Comparison of ENCODE assay signal across 15 cellular contexts in the genomic region with DNA sequence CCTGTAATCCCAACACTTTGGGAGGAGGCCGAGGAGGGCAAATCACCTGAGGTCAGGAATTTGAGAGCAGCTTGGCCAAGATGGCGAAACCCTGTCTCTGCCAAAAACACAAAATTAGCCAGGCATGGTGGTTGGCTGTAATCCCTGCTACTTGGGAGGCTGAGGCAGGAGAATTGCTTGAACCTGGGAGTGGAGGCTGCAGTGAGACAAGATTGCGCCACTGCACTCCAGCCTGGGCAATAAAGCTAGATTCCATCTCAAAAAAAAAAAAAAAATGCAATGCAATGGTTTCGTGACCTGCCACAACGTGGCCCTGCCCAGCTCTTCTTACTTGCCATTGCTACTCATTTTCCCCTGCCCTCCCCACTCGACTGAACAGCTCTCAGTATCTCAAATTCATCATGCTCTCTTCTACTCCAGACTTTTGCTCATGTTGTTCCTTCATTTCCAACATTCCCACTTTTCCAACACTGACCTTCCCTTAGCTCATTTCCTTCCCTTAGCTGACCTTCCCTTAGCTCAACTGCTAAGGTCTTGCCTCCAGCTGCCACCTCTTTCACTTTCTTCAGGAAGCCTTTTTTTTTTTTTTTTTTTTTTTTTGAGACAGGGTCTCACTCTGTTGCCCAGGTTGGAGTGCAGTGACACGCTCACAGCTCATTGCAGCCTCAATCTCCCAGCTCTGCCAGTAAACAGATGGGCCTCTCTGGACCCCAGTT. TPM values are rescaled to one million over a fixed set of nuclear protein-coding genes. Genes with fewer than 3 reads are reported as not detected.
DNase-seq lines count a peak whose midpoint lies in the region; ATAC-seq, FAIRE-seq and TF ChIP-seq lines count a peak whose summit lies in the region.
"Had no signal": no experiment of that assay in that cellular context is flagged by ENCODE, and none has a peak within 500 bp of the region (broad histone marks: within the 10 kb centered on the region; RNA-seq: fewer than 3 reads in every experiment).

No MANE protein-coding gene starts in this region.

- H3K23me2 ChIP-seq in H1 (ENCODE audit: low read depth, low read length): peaks cover 5% of the 10 kb centered on the region

- H3K36me3 ChIP-seq in Caco-2 (ENCODE audit: control insufficient read depth, insufficient read depth, low read length): no peaks in the 10 kb centered on the region
- peaks cover 0 to 2% (median 0%) of the 10 kb centered on the region in 4 experiments; a peak in 2 of 8 replicates for H3K36me3 ChIP-seq in H1 (ENCODE audit: control insufficient read depth in 2 of 4, insufficient read depth in 4 of 4, low read length in 3 of 4)
- no peaks in the 10 kb centered on the region for H3K36me3 ChIP-seq in Peyer's patch
- no peaks in the 10 kb centered on the region for H3K36me3 ChIP-seq in sigmoid colon
- no peaks in the 10 kb centered on the region for H3K36me3 ChIP-seq in PC-3 (ENCODE audit: low read depth, low read length)
- H3K36me3 ChIP-seq: BE2C had no signal

- H3K23ac ChIP-seq in H1 (ENCODE audit: insufficient read length): no peak overlapping the region

- no peak for TF ChIP-seq EP300 in H1 (IDR thresholded peaks at IDR 0.05; ENCODE audit: borderline replicate concordance in 1 of 2, low read depth in 2 of 2, low read length in 2 of 2)
- no peak for TF ChIP-seq EP300 in sigmoid colon (IDR thresholded peaks at IDR 0.05)

- no peak overlapping the region for H3K56ac ChIP-seq in H1 (replicated peaks; ENCODE audit: insufficient read length, low read depth, low read length)

- H3F3A ChIP-seq in PC-3 (ENCODE audit: low read length, unreplicated experiment): no peaks in the 10 kb centered on the region

- no peaks in the 10 kb centered on the region for H3K9me2 ChIP-seq in PC-3 (replicated peaks; ENCODE audit: low read length)

- TF ChIP-seq POLR2A in H1 (IDR thresholded peaks at IDR 0.05; ENCODE audit: control extremely low read depth in 1 of 2, low read depth in 2 of 2, low read length in 2 of 2): no peak
- no peak for TF ChIP-seq POLR2A in Peyer's patch (IDR thresholded peaks at IDR 0.05)
- TF ChIP-seq POLR2A in sigmoid colon (IDR thresholded peaks at IDR 0.05): no peak

- no peak for FAIRE-seq in H1 (lab: Jason Lieb, UNC)
- FAIRE-seq: A549 had no signal

- H3K9me3 ChIP-seq in CD4-positive, alpha-beta T cell (ENCODE audit: control insufficient read depth, low read length): no peaks in the 10 kb centered on the region
- H3K9me3 ChIP-seq in Caco-2 (no peaks in the 10 kb centered on the region), H1 (ENCODE audit: insufficient read depth in 2 of 2, low read depth in 1 of 2, low read length in 1 of 2) (no peaks in the 10 kb centered on the region), Peyer's patch (no peaks in the 10 kb centered on the region), sigmoid colon (no peaks in the 10 kb centered on the region), PC-3 (ENCODE audit: low read length) (no peaks in the 10 kb centered on the region)
- H3K9me3 ChIP-seq: A549, BE2C had no signal

- H3K27me3 ChIP-seq in CD4-positive, alpha-beta T cell (ENCODE audit: control insufficient read depth, insufficient read depth, low read length): no peaks in the 10 kb centered on the region
- H3K27me3 ChIP-seq in Caco-2 (replicated peaks; ENCODE audit: control insufficient read depth, insufficient read depth, low read length) (no peaks in the 10 kb centered on the region), H1 (replicated peaks in 1 of 4; ENCODE audit: control insufficient read depth in 3 of 4, extremely low read depth in 1 of 4, insufficient read depth in 3 of 4, low read length in 3 of 4) (no peaks in the 10 kb centered on the region), Peyer's patch (no peaks in the 10 kb centered on the region), sigmoid colon (no peaks in the 10 kb centered on the region), PC-3 (ENCODE audit: low read length) (no peaks in the 10 kb centered on the region)
- H3K27me3 ChIP-seq: BE2C had no signal

- no peaks in the 10 kb centered on the region for H4K20me1 ChIP-seq in H1 (replicated peaks in 1 of 2; ENCODE audit: control insufficient read depth in 1 of 2, insufficient read depth in 2 of 2, low read length in 2 of 2)
- no peaks in the 10 kb centered on the region for H4K20me1 ChIP-seq in PC-3 (ENCODE audit: low read length)

- no TSS peak for BruUV-seq in Caco-2 (replicated peaks; lab: Mats Ljungman, UMichigan)
- BruUV-seq in PC-3 (replicated peaks; lab: Mats Ljungman, UMichigan): no TSS peak

- H3K4me2 ChIP-seq in H1 (ENCODE audit: insufficient read depth in 1 of 2, low read depth in 2 of 2, low read length in 2 of 2) (no peak overlapping the region), PC-3 (ENCODE audit: low read length) (no peak overlapping the region)
- H3K4me2 ChIP-seq: A549 had no signal

- H3K4me3 ChIP-seq in Caco-2 (ENCODE audit: low read depth, low read length): no peak overlapping the region
- no peak overlapping the region for H3K4me3 ChIP-seq in H1 (ENCODE audit: extremely low read depth in 1 of 4, insufficient read depth in 2 of 4, low read depth in 3 of 4, low read length in 4 of 4)
- H3K4me3 ChIP-seq in Peyer's patch: no peak overlapping the region
- H3K4me3 ChIP-seq in sigmoid colon: no peak overlapping the region
- no peak overlapping the region for H3K4me3 ChIP-seq in PC-3 (ENCODE audit: low read length)
- H3K4me3 ChIP-seq: A549, GM23248 had no signal

- no peak overlapping the region for H4K5ac ChIP-seq in H1 (ENCODE audit: insufficient read length, low read depth, low read length)

- H3K79me2 ChIP-seq in H1 (ENCODE audit: control insufficient read depth in 1 of 2, insufficient read depth in 2 of 2, low read length in 2 of 2) (peaks cover 10 to 16% of the 10 kb centered on the region in 2 experiments), PC-3 (ENCODE audit: low read length) (peaks cover 21% of the 10 kb centered on the region)

- intact Hi-C loops in CD4-positive, alpha-beta T cell (cut with DNase I, micrococcal nuclease): loop anchor here in 1 of 2 experiments (10.0 kb wide), 1 partner anchor 591 kb away; a partner anchor contains a TSS
- intact Hi-C loops in Caco-2 (cut with micrococcal nuclease; ENCODE audit: unreplicated experiment): no loop called here
- intact Hi-C loops in sigmoid colon (cut with DNase I): no loop called here
- intact Hi-C loops in PC-3 (cut with micrococcal nuclease): no loop called here

- no peak overlapping the region for H3K9ac ChIP-seq in H1 (replicated peaks in 1 of 4; ENCODE audit: extremely low read depth in 1 of 4, low read depth in 3 of 4, low read length in 3 of 4)
- H3K9ac ChIP-seq in PC-3 (ENCODE audit: low read length): no peak overlapping the region
- H3K9ac ChIP-seq: GM23248 had no signal

- peaks cover 4% of the 10 kb centered on the region for H3K36me3 Mint-ChIP-seq in CD4-positive, alpha-beta T cell (ENCODE audit: low read depth)
- peaks cover 10% of the 10 kb centered on the region for H3K36me3 Mint-ChIP-seq in Caco-2 (ENCODE audit: insufficient read depth, unreplicated experiment)
- H3K36me3 Mint-ChIP-seq: CD8-positive, alpha-beta memory T cell had no signal

- WGBS in H1 (ENCODE audit: extremely low coverage in 1 of 2, insufficient coverage in 1 of 2, insufficient read length in 1 of 2, insufficient replicate concordance in 2 of 2, low coverage in 1 of 2, low lambda C conversion rate in 2 of 2, missing lambda C conversion rate in 1 of 2), 2 experiments: 90% methylated on average over 6 of the region's 7 CpGs; no CpG with 5 or more reads in 1 of the 2 experiments
- 88 to 95% methylated on average over 7 of the region's 7 CpGs for WGBS in sigmoid colon, 2 donors

- CTCF ChIA-PET in CD4-positive, alpha-beta T cell (lab: Charles Lee): interaction anchor here (0.6 to 0.8 kb wide), 2 partner anchors 27 to 30 kb away, joined by 3 read pairs; no protein-coding TSS in a partner anchor
- CTCF ChIA-PET in Caco-2 (lab: Charles Lee) (interaction anchor here (0.9 kb wide), 1 partner anchor 15 kb away, joined by 5 read pairs; no protein-coding TSS in a partner anchor), H1 (lab: Charles Lee; ENCODE audit: partially characterized antibody) (interaction anchor here (0.5 to 4.7 kb wide), 7 partner anchors 14 to 46 kb away, joined by 3 to 23 read pairs (median 3); no protein-coding TSS in a partner anchor), PC-3 (lab: Charles Lee) (no interaction called here)

- H2BK5ac ChIP-seq in H1 (ENCODE audit: low read depth, low read length): no peak overlapping the region

- peaks cover 5% of the 10 kb centered on the region for H3K79me1 ChIP-seq in H1 (ENCODE audit: low read depth, low read length)

- H3K27me3 Mint-ChIP-seq in CD4-positive, alpha-beta T cell: no peaks in the 10 kb centered on the region
- no peaks in the 10 kb centered on the region for H3K27me3 Mint-ChIP-seq in Caco-2 (ENCODE audit: insufficient read depth, unreplicated experiment)

- H2BK12ac ChIP-seq in H1 (ENCODE audit: low read depth, low read length): no peak overlapping the region

- H2BK20ac ChIP-seq in H1 (ENCODE audit: low read length): no peak overlapping the region

- DNase-seq in CD4-positive, alpha-beta T cell: no peak
- DNase-seq in Caco-2 (no peak), H1 (ENCODE audit: low read depth in 1 of 2, low spot score in 2 of 2) (no peak), cerebellar cortex (ENCODE audit: low spot score) (no peak), Peyer's patch (no peak), sigmoid colon (no peak), PC-3 (no peak)
- DNase-seq: BE2C; CD8-positive, alpha-beta memory T cell; DMS53; GM23248; H7 had no signal

- no peak overlapping the region for H3K14ac ChIP-seq in H1 (ENCODE audit: insufficient read length)

- H3K4me1 ChIP-seq in Caco-2: no peaks in the 10 kb centered on the region
- H3K4me1 ChIP-seq in H1 (replicated peaks in 1 of 4; ENCODE audit: control insufficient read depth in 3 of 4, insufficient read depth in 4 of 4, low read length in 3 of 4): peaks cover 0 to 3% (median 1%) of the 10 kb centered on the region in 4 experiments; a peak in 2 of 7 replicates
- peaks cover 0 to 4% (median 0%) of the 10 kb centered on the region in 4 donors for H3K4me1 ChIP-seq in Peyer's patch
- peaks cover 0 to 13% (median 10%) of the 10 kb centered on the region in 4 donors for H3K4me1 ChIP-seq in sigmoid colon
- H3K4me1 ChIP-seq in PC-3 (ENCODE audit: insufficient read depth, low read length): peaks cover 8% of the 10 kb centered on the region
- H3K4me1 ChIP-seq: BE2C had no signal

- no peak overlapping the region for H3K27ac ChIP-seq in CD4-positive, alpha-beta T cell (ENCODE audit: low read depth, low read length)
- H3K27ac ChIP-seq in VCaP (peak overlapping the region; percentile 98), H1 (ENCODE audit: low read depth, low read length) (no peak overlapping the region), Peyer's patch (no peak overlapping the region), sigmoid colon (no peak overlapping the region), PC-3 (ENCODE audit: low read length) (no peak overlapping the region)
- H3K27ac ChIP-seq: A549, C4-2B had no signal

- H3K4me3 Mint-ChIP-seq in CD4-positive, alpha-beta T cell: peak overlapping the region; percentile 35
- H3K4me3 Mint-ChIP-seq in Caco-2 (ENCODE audit: unreplicated experiment): no peak overlapping the region

- no peak overlapping the region; the same call in 1 of the 2 replicates for H4K8ac ChIP-seq in H1 (ENCODE audit: extremely low read depth, insufficient read depth, low read length)

- H3K9me3 Mint-ChIP-seq in CD4-positive, alpha-beta T cell: no peaks in the 10 kb centered on the region
- H3K9me3 Mint-ChIP-seq in Caco-2 (ENCODE audit: unreplicated experiment): no peaks in the 10 kb centered on the region
- H3K9me3 Mint-ChIP-seq: CD8-positive, alpha-beta memory T cell had no signal

- no peak overlapping the region for H3K27ac Mint-ChIP-seq in CD4-positive, alpha-beta T cell
- H3K27ac Mint-ChIP-seq in Caco-2 (ENCODE audit: unreplicated experiment): peak overlapping the region; percentile 51

- 0 out of 2 replicates have a peak overlapping the region, but pooled peaks have one; percentile 81 for H2BK15ac ChIP-seq in H1 (ENCODE audit: low read length)

- H2BK120ac ChIP-seq in H1 (replicated peaks; ENCODE audit: low read depth, low read length): no peak overlapping the region

- POLR2A ChIA-PET in CD4-positive, alpha-beta T cell (lab: Charles Lee): no interaction called here
- POLR2A ChIA-PET in Caco-2 (lab: Charles Lee) (no interaction called here), H1 (lab: Charles Lee; ENCODE audit: partially characterized antibody) (interaction anchor here (1.2 kb wide), 1 partner anchor 198 kb away, joined by 3 read pairs; no protein-coding TSS in a partner anchor), PC-3 (lab: Charles Lee; ENCODE audit: unreplicated experiment) (no interaction called here)

- H3K4me1 Mint-ChIP-seq in CD4-positive, alpha-beta T cell (ENCODE audit: low read depth): peaks cover 14% of the 10 kb centered on the region
- no peaks in the 10 kb centered on the region for H3K4me1 Mint-ChIP-seq in Caco-2 (ENCODE audit: low read depth, unreplicated experiment)

- H2AK5ac ChIP-seq in H1 (ENCODE audit: low read depth, low read length): peak overlapping the region; percentile 53; the same call in 1 of the 2 replicates

- no peak for TF ChIP-seq RAD21 in H1 (IDR thresholded peaks at IDR 0.05 in 1 of 2, conservative IDR thresholded peaks at IDR 0.05 in 1 of 2; ENCODE audit: low read depth in 2 of 2, low read length in 2 of 2)

- H3K4ac ChIP-seq in H1 (replicated peaks; ENCODE audit: insufficient read length, low read depth, low read length): no peak overlapping the region

- no peak for ATAC-seq in CD4-positive, alpha-beta T cell (ENCODE audit: poor library complexity)
- no peak for ATAC-seq in PC-3
- ATAC-seq: A549 had no signal

- no peak for TF ChIP-seq CTCF in CD4-positive, alpha-beta T cell (IDR thresholded peaks at IDR 0.05)
- TF ChIP-seq CTCF in Caco-2 (IDR thresholded peaks at IDR 0.05; ENCODE audit: insufficient read depth in 1 of 2, low read depth in 1 of 2, low read length in 1 of 2, severe bottlenecking in 1 of 2, unreplicated experiment in 1 of 2) (no peak), VCaP (conservative IDR thresholded peaks at IDR 0.05) (no peak), H1 (IDR thresholded peaks at IDR 0.05; ENCODE audit: control extremely low read depth in 1 of 3, insufficient read depth in 1 of 3, low read depth in 1 of 3, low read length in 3 of 3) (no peak), Peyer's patch (IDR thresholded peaks at IDR 0.05) (no peak), sigmoid colon (IDR thresholded peaks at IDR 0.05) (no peak), PC-3 (conservative IDR thresholded peaks at IDR 0.05; ENCODE audit: low read depth, low read length) (no peak)

- no peak overlapping the region for H4K91ac ChIP-seq in H1 (replicated peaks; ENCODE audit: insufficient read length, low read length)

- no peak overlapping the region for H2AFZ ChIP-seq in H1 (ENCODE audit: low read length)
- no peak overlapping the region for H2AFZ ChIP-seq in PC-3 (ENCODE audit: low read length)
- H2AFZ ChIP-seq: GM23248 had no signal

- no peak overlapping the region for H3K18ac ChIP-seq in H1 (ENCODE audit: extremely low read depth, low read length)

RNA-seq across cellular contexts. Expression of a gene that starts 2.1 kb away (rescaled TPM):
- total RNA-seq in CD4-positive, alpha-beta T cell: 1 to 10 TPM; 8.8 to 9.7 TPM
- total RNA-seq in Caco-2 (2022): 101 and 102 TPM in 2 replicates
- total RNA-seq in H1 (2021; fragmentation: NEBNext Ultra II Directional; extraction: Animal tissue kit (Norgen Biotek cat#: 25700)): 104 and 105 TPM in 2 replicates
- 26.3 and 29.2 TPM in 2 replicates for polyA plus RNA-seq in H1 (2011; rRNA removed)
- polyA plus RNA-seq in H1 (2011; cell fraction: cytosol; rRNA removed): 32.1 TPM
- polyA plus RNA-seq in H1 (2011; cell fraction: nucleus; rRNA removed): 32.1 TPM
- 57.6 to 75.9 TPM (median 64.8 TPM) in 4 replicates for polyA plus RNA-seq in H1 (2012, experiment 1 of 2)
- polyA plus RNA-seq in H1 (2012, experiment 2 of 2): 41.3 TPM
- polyA plus RNA-seq in H1 (2013, experiment 1 of 2): 43.7 TPM
- polyA plus RNA-seq in H1 (2013, experiment 2 of 2): 43.9 TPM
- polyA minus RNA-seq in H1 (2011; rRNA and poly(A)+ RNA removed): 56.7 and 64.4 TPM in 2 replicates
- polyA minus RNA-seq in H1 (2011; cell fraction: cytosol; rRNA and poly(A)+ RNA removed): 40.2 TPM
- polyA minus RNA-seq in H1 (2011; cell fraction: nucleus; rRNA and poly(A)+ RNA removed): 74.9 TPM
- total RNA-seq in Peyer's patch: 10 to 100 TPM in 1 of 4 donors, 1 to 10 TPM in 3; 4.3 to 23.1 (median 4.7) TPM
- total RNA-seq in sigmoid colon: 10 to 100 TPM in 1 of 4 donors, 1 to 10 TPM in 3; 2.5 to 17.9 (median 5.6) TPM
- polyA plus RNA-seq in sigmoid colon: 10 to 100 TPM in 1 of 3 donors, 1 to 10 TPM in 1, under 1 TPM in 1; 0.60 to 12.2 (median 1.4) TPM
- total RNA-seq in PC-3 (2014; rRNA removed): 11.9 and 17.5 TPM in 2 replicates
